ENCODE assay signal across 2 cellular contexts in genomic region chr17:28449861-28450260, GRCh38.
TF ChIP-seq lines count a peak whose summit lies in the region.

No MANE protein-coding gene starts in this region.

TF ChIP-seq in HepG2, 621 proteins besides CTCF, POLR2A, EP300 and RAD21:
- no peak for TF ChIP-seq ZNF879 (CRISPR knock-in tag; IDR thresholded peaks at IDR 0.05)
- TF ChIP-seq NFATC3 (CRISPR knock-in tag; IDR thresholded peaks at IDR 0.05): no peak
- TF ChIP-seq, protein P1, sequence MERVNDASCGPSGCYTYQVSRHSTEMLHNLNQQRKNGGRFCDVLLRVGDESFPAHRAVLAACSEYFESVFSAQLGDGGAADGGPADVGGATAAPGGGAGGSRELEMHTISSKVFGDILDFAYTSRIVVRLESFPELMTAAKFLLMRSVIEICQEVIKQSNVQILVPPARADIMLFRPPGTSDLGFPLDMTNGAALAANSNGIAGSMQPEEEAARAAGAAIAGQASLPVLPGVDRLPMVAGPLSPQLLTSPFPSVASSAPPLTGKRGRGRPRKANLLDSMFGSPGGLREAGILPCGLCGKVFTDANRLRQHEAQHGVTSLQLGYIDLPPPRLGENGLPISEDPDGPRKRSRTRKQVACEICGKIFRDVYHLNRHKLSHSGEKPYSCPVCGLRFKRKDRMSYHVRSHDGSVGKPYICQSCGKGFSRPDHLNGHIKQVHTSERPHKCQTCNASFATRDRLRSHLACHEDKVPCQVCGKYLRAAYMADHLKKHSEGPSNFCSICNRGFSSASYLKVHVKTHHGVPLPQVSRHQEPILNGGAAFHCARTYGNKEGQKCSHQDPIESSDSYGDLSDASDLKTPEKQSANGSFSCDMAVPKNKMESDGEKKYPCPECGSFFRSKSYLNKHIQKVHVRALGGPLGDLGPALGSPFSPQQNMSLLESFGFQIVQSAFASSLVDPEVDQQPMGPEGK (CRISPR knock-in tag; IDR thresholded peaks at IDR 0.05): no peak
- peak; percentile 65 to 79; a peak in 3 of 4 replicates for TF ChIP-seq MAFK (conservative IDR thresholded peaks at IDR 0.05 in 1 of 2, IDR thresholded peaks at IDR 0.05 in 1 of 2; ENCODE audit: low read length in 2 of 2)
- TF ChIP-seq, protein P2, sequence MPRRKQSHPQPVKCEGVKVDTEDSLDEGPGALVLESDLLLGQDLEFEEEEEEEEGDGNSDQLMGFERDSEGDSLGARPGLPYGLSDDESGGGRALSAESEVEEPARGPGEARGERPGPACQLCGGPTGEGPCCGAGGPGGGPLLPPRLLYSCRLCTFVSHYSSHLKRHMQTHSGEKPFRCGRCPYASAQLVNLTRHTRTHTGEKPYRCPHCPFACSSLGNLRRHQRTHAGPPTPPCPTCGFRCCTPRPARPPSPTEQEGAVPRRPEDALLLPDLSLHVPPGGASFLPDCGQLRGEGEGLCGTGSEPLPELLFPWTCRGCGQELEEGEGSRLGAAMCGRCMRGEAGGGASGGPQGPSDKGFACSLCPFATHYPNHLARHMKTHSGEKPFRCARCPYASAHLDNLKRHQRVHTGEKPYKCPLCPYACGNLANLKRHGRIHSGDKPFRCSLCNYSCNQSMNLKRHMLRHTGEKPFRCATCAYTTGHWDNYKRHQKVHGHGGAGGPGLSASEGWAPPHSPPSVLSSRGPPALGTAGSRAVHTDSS (CRISPR knock-in tag; conservative IDR thresholded peaks at IDR 0.05): no peak
- TF ChIP-seq ZNF652 (CRISPR knock-in tag; IDR thresholded peaks at IDR 0.05; ENCODE audit: borderline replicate concordance, low read depth): no peak
- peak; percentile 69 for TF ChIP-seq MAFF (IDR thresholded peaks at IDR 0.05; ENCODE audit: low read depth, low read length)
- TF ChIP-seq, protein P3, sequence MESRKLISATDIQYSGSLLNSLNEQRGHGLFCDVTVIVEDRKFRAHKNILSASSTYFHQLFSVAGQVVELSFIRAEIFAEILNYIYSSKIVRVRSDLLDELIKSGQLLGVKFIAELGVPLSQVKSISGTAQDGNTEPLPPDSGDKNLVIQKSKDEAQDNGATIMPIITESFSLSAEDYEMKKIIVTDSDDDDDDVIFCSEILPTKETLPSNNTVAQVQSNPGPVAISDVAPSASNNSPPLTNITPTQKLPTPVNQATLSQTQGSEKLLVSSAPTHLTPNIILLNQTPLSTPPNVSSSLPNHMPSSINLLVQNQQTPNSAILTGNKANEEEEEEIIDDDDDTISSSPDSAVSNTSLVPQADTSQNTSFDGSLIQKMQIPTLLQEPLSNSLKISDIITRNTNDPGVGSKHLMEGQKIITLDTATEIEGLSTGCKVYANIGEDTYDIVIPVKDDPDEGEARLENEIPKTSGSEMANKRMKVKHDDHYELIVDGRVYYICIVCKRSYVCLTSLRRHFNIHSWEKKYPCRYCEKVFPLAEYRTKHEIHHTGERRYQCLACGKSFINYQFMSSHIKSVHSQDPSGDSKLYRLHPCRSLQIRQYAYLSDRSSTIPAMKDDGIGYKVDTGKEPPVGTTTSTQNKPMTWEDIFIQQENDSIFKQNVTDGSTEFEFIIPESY (CRISPR knock-in tag; IDR thresholded peaks at IDR 0.05): no peak
- no peak for TF ChIP-seq SCMH1 (CRISPR knock-in tag; IDR thresholded peaks at IDR 0.05; ENCODE audit: borderline replicate concordance)
- TF ChIP-seq, protein P4, sequence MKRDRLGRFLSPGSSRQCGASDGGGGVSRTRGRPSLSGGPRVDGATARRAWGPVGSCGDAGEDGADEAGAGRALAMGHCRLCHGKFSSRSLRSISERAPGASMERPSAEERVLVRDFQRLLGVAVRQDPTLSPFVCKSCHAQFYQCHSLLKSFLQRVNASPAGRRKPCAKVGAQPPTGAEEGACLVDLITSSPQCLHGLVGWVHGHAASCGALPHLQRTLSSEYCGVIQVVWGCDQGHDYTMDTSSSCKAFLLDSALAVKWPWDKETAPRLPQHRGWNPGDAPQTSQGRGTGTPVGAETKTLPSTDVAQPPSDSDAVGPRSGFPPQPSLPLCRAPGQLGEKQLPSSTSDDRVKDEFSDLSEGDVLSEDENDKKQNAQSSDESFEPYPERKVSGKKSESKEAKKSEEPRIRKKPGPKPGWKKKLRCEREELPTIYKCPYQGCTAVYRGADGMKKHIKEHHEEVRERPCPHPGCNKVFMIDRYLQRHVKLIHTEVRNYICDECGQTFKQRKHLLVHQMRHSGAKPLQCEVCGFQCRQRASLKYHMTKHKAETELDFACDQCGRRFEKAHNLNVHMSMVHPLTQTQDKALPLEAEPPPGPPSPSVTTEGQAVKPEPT (CRISPR knock-in tag; IDR thresholded peaks at IDR 0.05; ENCODE audit: low read depth): no peak
- TF ChIP-seq, protein P5, sequence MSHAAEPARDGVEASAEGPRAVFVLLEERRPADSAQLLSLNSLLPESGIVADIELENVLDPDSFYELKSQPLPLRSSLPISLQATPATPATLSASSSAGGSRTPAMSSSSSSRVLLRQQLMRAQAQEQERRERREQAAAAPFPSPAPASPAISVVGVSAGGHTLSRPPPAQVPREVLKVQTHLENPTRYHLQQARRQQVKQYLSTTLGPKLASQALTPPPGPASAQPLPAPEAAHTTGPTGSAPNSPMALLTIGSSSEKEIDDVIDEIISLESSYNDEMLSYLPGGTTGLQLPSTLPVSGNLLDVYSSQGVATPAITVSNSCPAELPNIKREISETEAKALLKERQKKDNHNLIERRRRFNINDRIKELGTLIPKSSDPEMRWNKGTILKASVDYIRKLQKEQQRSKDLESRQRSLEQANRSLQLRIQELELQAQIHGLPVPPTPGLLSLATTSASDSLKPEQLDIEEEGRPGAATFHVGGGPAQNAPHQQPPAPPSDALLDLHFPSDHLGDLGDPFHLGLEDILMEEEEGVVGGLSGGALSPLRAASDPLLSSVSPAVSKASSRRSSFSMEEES (CRISPR knock-in tag; IDR thresholded peaks at IDR 0.05): no peak
- TF ChIP-seq TP53 (CRISPR knock-in tag; conservative IDR thresholded peaks at IDR 0.05): no peak
- TF ChIP-seq SMARCE1 (IDR thresholded peaks at IDR 0.05; ENCODE audit: borderline replicate concordance): no peak
- no peak for TF ChIP-seq HOXA7 (CRISPR knock-in tag; IDR thresholded peaks at IDR 0.05)

TF ChIP-seq in K562, 482 proteins besides CTCF, POLR2A, EP300 and RAD21:
- no peak for TF ChIP-seq SMC3 (conservative IDR thresholded peaks at IDR 0.05; ENCODE audit: insufficient read depth, low read depth, low read length)
- no peak for TF ChIP-seq ZBTB12 (CRISPR knock-in tag; IDR thresholded peaks at IDR 0.05)
- no peak for TF ChIP-seq RNF2 (IDR thresholded peaks at IDR 0.05)
- TF ChIP-seq HMG20A (CRISPR knock-in tag; conservative IDR thresholded peaks at IDR 0.05): no peak
- TF ChIP-seq, protein P6, sequence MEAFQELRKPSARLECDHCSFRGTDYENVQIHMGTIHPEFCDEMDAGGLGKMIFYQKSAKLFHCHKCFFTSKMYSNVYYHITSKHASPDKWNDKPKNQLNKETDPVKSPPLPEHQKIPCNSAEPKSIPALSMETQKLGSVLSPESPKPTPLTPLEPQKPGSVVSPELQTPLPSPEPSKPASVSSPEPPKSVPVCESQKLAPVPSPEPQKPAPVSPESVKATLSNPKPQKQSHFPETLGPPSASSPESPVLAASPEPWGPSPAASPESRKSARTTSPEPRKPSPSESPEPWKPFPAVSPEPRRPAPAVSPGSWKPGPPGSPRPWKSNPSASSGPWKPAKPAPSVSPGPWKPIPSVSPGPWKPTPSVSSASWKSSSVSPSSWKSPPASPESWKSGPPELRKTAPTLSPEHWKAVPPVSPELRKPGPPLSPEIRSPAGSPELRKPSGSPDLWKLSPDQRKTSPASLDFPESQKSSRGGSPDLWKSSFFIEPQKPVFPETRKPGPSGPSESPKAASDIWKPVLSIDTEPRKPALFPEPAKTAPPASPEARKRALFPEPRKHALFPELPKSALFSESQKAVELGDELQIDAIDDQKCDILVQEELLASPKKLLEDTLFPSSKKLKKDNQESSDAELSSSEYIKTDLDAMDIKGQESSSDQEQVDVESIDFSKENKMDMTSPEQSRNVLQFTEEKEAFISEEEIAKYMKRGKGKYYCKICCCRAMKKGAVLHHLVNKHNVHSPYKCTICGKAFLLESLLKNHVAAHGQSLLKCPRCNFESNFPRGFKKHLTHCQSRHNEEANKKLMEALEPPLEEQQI (IDR thresholded peaks at IDR 0.05): no peak
- peak; percentile 55; the same call in 1 of the 2 replicates for TF ChIP-seq MAFG (tag; conservative IDR thresholded peaks at IDR 0.05)
- peak; percentile 63 for TF ChIP-seq C11orf30 (IDR thresholded peaks at IDR 0.05; ENCODE audit: low read depth)
- TF ChIP-seq ARHGAP35 (IDR thresholded peaks at IDR 0.05; ENCODE audit: partially characterized antibody): no peak
- no peak for TF ChIP-seq ZNF764 (CRISPR knock-in tag; IDR thresholded peaks at IDR 0.05; ENCODE audit: low read depth)
- peak; percentile 37; the same call in 1 of the 2 replicates for TF ChIP-seq MAFK (IDR thresholded peaks at IDR 0.05; ENCODE audit: low read length)
- no peak for TF ChIP-seq ZKSCAN3 (CRISPR knock-in tag; IDR thresholded peaks at IDR 0.05)
- peak; percentile 83 for TF ChIP-seq ZNF316 (IDR thresholded peaks at IDR 0.05)
- no peak for TF ChIP-seq SMAD3 (CRISPR knock-in tag; conservative IDR thresholded peaks at IDR 0.05)
- no peak for TF ChIP-seq ZBTB8A (IDR thresholded peaks at IDR 0.05; ENCODE audit: partially characterized antibody)
- TF ChIP-seq, protein P7, sequence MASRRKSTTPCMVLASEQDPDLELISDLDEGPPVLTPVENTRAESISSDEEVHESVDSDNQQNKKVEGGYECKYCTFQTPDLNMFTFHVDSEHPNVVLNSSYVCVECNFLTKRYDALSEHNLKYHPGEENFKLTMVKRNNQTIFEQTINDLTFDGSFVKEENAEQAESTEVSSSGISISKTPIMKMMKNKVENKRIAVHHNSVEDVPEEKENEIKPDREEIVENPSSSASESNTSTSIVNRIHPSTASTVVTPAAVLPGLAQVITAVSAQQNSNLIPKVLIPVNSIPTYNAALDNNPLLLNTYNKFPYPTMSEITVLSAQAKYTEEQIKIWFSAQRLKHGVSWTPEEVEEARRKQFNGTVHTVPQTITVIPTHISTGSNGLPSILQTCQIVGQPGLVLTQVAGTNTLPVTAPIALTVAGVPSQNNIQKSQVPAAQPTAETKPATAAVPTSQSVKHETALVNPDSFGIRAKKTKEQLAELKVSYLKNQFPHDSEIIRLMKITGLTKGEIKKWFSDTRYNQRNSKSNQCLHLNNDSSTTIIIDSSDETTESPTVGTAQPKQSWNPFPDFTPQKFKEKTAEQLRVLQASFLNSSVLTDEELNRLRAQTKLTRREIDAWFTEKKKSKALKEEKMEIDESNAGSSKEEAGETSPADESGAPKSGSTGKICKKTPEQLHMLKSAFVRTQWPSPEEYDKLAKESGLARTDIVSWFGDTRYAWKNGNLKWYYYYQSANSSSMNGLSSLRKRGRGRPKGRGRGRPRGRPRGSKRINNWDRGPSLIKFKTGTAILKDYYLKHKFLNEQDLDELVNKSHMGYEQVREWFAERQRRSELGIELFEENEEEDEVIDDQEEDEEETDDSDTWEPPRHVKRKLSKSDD (conservative IDR thresholded peaks at IDR 0.05; ENCODE audit: low read length): no peak
- TF ChIP-seq BCL6 (CRISPR knock-in tag; IDR thresholded peaks at IDR 0.05): no peak
- TF ChIP-seq CSDE1 (IDR thresholded peaks at IDR 0.05): no peak
- no peak for TF ChIP-seq ZNF609 (CRISPR knock-in tag; IDR thresholded peaks at IDR 0.05; ENCODE audit: borderline replicate concordance)
- no peak for TF ChIP-seq POLR2H (tag; IDR thresholded peaks at IDR 0.05; ENCODE audit: low read depth)
- no peak for TF ChIP-seq PTBP1 (IDR thresholded peaks at IDR 0.05; ENCODE audit: low read depth, low read length)
- no peak for TF ChIP-seq WHSC1 (IDR thresholded peaks at IDR 0.05; ENCODE audit: low read length)
- TF ChIP-seq MAFF (IDR thresholded peaks at IDR 0.05; ENCODE audit: low read length): peak; percentile 61; the same call in 1 of the 2 replicates
TF ChIP-seq in K562: peak in this region for 5.
